In genomic region chr17:28092109-28092508, GRCh38 we compare ENCODE assay signal across 25 cellular contexts.
"Had no signal": no experiment of that assay in that cellular context is flagged by ENCODE, and none has a peak within 500 bp of the region (broad histone marks: within the 10 kb centered on the region; RNA-seq: fewer than 3 reads in every experiment).

No MANE protein-coding gene starts in this region.

- H3K4me3 ChIP-seq: ascending aorta, heart left ventricle, lower lobe of right lung, mucosa of descending colon, sigmoid colon, testis, vagina had no signal

- H3K27ac ChIP-seq: ascending aorta, brain microvascular endothelial cell, heart left ventricle, lower lobe of right lung, sigmoid colon, testis, vagina had no signal

- H3K4me3 Mint-ChIP-seq: activated CD8-positive, alpha-beta T cell treated with anti-CD3 and anti-CD28 coated beads, Interleukin-2, amount 10 ng/mL, durations not matched to agents 7 days and 5 days; activated T-helper 17 cell treated with anti-CD3 and anti-CD28 coated beads, Interleukin-2, amount 50 U/mL, for 72 hours; dendritic cell treated with granulocyte-macrophage colony-stimulating factor and Interleukin-4, amounts not matched to agents 40 ng/mL and 50 ng/mL, for 4 days; neural crest cell; stimulated activated naive B cell treated with anti-CD40 and anti-IgM and Interleukin-4, amounts not matched to agents 10 μg/mL and 1 μg/mL and 100 μg/mL, for 72 hours; type B pancreatic cell had no signal

- FAIRE-seq: endometrium, kidney had no signal

- ATAC-seq: activated CD8-positive, alpha-beta T cell treated with anti-CD3 and anti-CD28 coated beads, Interleukin-2, amount 10 ng/mL, durations not matched to agents 7 days and 5 days; activated naive CD4-positive, alpha-beta T cell treated with anti-CD3 and anti-CD28 coated beads, Interleukin-2, amount 50 U/mL, for 72 hours; activated T-helper 17 cell treated with anti-CD3 and anti-CD28 coated beads, Interleukin-2, amount 50 U/mL, for 72 hours; heart left ventricle; left lobe of liver; lower lobe of right lung; mucosa of descending colon; stimulated activated naive B cell treated with anti-CD40 and anti-IgM and Interleukin-4, amounts not matched to agents 10 μg/mL and 1 μg/mL and 100 μg/mL, for 72 hours had no signal

- H3K9me3 Mint-ChIP-seq: activated T-helper 17 cell treated with anti-CD3 and anti-CD28 coated beads, Interleukin-2, amount 50 U/mL, for 72 hours; dendritic cell treated with granulocyte-macrophage colony-stimulating factor and Interleukin-4, amounts not matched to agents 40 ng/mL and 50 ng/mL, for 4 days; stimulated activated naive B cell treated with anti-CD40 and anti-IgM and Interleukin-4, amounts not matched to agents 10 μg/mL and 1 μg/mL and 100 μg/mL, for 72 hours; type B pancreatic cell had no signal

- H3K27me3 ChIP-seq: ascending aorta, brain microvascular endothelial cell, heart left ventricle, sigmoid colon, testis, vagina had no signal

- DNase-seq: activated CD4-positive, alpha-beta T cell treated with anti-CD3 and anti-CD28 coated beads for 1 hour; activated CD4-positive, alpha-beta T cell treated with anti-CD3 and anti-CD28 coated beads, Interleukin-2, amount 50 U/mL, for 1 hour; activated CD8-positive, alpha-beta T cell treated with anti-CD3 and anti-CD28 coated beads, Interleukin-2, amount 10 ng/mL, durations not matched to agents 7 days and 5 days; brain microvascular endothelial cell; caudate nucleus; effector CD4-positive, alpha-beta T cell; heart left ventricle; kidney; lower lobe of right lung; mesendoderm; mucosa of descending colon; sigmoid colon; stimulated activated CD4-positive, alpha-beta T cell treated with anti-CD3 and anti-CD28 coated beads, Interleukin-2, amount 100 ng/mL, for 48 hours; stimulated activated CD8-positive, alpha-beta memory T cell treated with anti-CD3 and anti-CD28 coated beads, Interleukin-4, amount 100 ng/mL, for 48 hours; stimulated activated naive B cell treated with anti-CD40 and anti-IgM and Interleukin-4, amounts not matched to agents 10 μg/mL and 1 μg/mL and 100 μg/mL, for 72 hours; testis had no signal

- H3K36me3 ChIP-seq: ascending aorta, brain microvascular endothelial cell, heart left ventricle, lower lobe of right lung, sigmoid colon, vagina had no signal

- H3K27ac Mint-ChIP-seq: activated CD8-positive, alpha-beta T cell treated with anti-CD3 and anti-CD28 coated beads, Interleukin-2, amount 10 ng/mL, durations not matched to agents 7 days and 5 days; activated naive CD4-positive, alpha-beta T cell treated with anti-CD3 and anti-CD28 coated beads, Interleukin-2, amount 50 U/mL, for 72 hours; activated T-helper 17 cell treated with anti-CD3 and anti-CD28 coated beads, Interleukin-2, amount 50 U/mL, for 72 hours; dendritic cell treated with granulocyte-macrophage colony-stimulating factor and Interleukin-4, amounts not matched to agents 40 ng/mL and 50 ng/mL, for 4 days; stimulated activated naive B cell treated with anti-CD40 and anti-IgM and Interleukin-4, amounts not matched to agents 10 μg/mL and 1 μg/mL and 100 μg/mL, for 72 hours; type B pancreatic cell had no signal

- H3K27me3 Mint-ChIP-seq: activated T-helper 17 cell treated with anti-CD3 and anti-CD28 coated beads, Interleukin-2, amount 50 U/mL, for 72 hours; dendritic cell treated with granulocyte-macrophage colony-stimulating factor and Interleukin-4, amounts not matched to agents 40 ng/mL and 50 ng/mL, for 4 days; stimulated activated naive B cell treated with anti-CD40 and anti-IgM and Interleukin-4, amounts not matched to agents 10 μg/mL and 1 μg/mL and 100 μg/mL, for 72 hours; type B pancreatic cell had no signal

- H3K36me3 Mint-ChIP-seq: activated naive CD4-positive, alpha-beta T cell treated with anti-CD3 and anti-CD28 coated beads, Interleukin-2, amount 50 U/mL, for 72 hours had no signal

- H3K4me1 ChIP-seq: ascending aorta, lower lobe of right lung, testis, vagina had no signal

- H3K9me3 ChIP-seq: lower lobe of right lung, mucosa of descending colon, sigmoid colon, testis, vagina had no signal
